Comparison of ENCODE assay signal across 8 cellular contexts in the genomic region with DNA sequence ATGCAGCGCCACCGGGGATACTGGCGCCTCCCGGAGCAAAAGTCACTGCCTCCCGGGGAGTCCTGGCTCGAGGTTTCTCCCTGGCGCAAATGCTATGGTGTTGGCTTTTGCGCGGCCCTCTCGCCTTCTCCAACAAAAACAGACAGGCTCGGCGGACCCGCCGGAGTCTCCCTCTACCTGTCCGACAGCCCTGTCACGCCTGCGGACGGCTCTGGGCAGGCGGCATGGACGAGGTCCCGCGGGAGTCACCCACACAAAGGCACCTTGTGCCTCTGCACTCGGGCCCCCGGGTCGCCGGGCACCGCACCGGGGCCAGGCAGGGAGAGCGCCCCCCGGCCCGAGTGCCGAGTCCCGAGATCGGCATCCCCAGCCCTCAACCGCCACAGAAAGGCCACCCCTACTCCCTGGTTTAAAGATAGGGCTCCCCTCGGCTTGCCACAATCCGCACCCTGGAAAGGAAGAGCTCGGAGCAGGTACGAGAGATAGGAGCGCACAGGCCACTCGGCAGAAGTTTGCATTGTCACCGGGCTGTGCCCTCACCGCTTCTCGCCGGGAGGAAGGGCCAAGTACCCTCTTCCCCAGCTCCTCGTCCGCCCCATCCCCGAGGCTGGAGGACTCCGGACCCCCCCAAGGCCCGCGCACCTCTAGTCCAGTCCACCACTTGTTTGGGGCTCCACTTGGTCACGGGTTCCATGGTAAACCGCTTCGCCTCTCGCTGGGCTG. TPM values are rescaled to one million over a fixed set of nuclear protein-coding genes. Genes with fewer than 3 reads are reported as not detected.
A peak's percentile ranks its signal among the peaks of the same experiment; 100 is the strongest.
DNase-seq lines count a peak whose midpoint lies in the region; ATAC-seq and TF ChIP-seq lines count a peak whose summit lies in the region.

No MANE protein-coding gene starts in this region.

- peaks cover 54% of the 10 kb centered on the region for H3K4me1 ChIP-seq in left ventricle myocardium inferior
- H3K4me1 ChIP-seq in rectal smooth muscle tissue (ENCODE audit: control insufficient read depth, insufficient read depth, low read length): peaks cover 12% of the 10 kb centered on the region

- DNase-seq in CD14-positive monocyte (ENCODE audit: low spot score): no peak
- peak; percentile 35 to 41 for DNase-seq in activated T-cell treated with anti-CD3 and anti-CD28 coated beads, Interleukin-2, amount 50 U/mL, for 48 hours
- DNase-seq in left ventricle myocardium inferior: peak; percentile 21
- no peak for DNase-seq in NCI-H2171 (lab: John Stamatoyannopoulos, UW)

- H3K9ac ChIP-seq in rectal smooth muscle tissue (ENCODE audit: low read length): peak overlapping the region; percentile 96

- H3K4me3 ChIP-seq in left ventricle myocardium inferior: peak overlapping the region; percentile 94
- H3K4me3 ChIP-seq in rectal smooth muscle tissue (ENCODE audit: low read length): peak overlapping the region; percentile 95

- no peaks in the 10 kb centered on the region for H3K27me3 ChIP-seq in left ventricle myocardium inferior (ENCODE audit: low read depth)
- H3K27me3 ChIP-seq in rectal smooth muscle tissue (ENCODE audit: control insufficient read depth, insufficient read depth, low read length): no peaks in the 10 kb centered on the region

- peaks cover 24% of the 10 kb centered on the region for H3K4me1 Mint-ChIP-seq in CD14-positive monocyte

- ATAC-seq in GM19452 (IDR thresholded peaks at IDR 0.05; ENCODE audit: unreplicated experiment): peak; percentile 31
- ATAC-seq in HG03571 (IDR thresholded peaks at IDR 0.05; ENCODE audit: unreplicated experiment): peak; percentile 30
- no peak for ATAC-seq in HG02884 (IDR thresholded peaks at IDR 0.05; ENCODE audit: unreplicated experiment)

- H3K9me3 ChIP-seq in left ventricle myocardium inferior (replicated peaks): no peaks in the 10 kb centered on the region

- H3K27ac ChIP-seq in left ventricle myocardium inferior (replicated peaks) (peak overlapping the region; percentile 97), rectal smooth muscle tissue (ENCODE audit: low read depth, low read length) (peak overlapping the region; percentile 97)

- H3K9me3 Mint-ChIP-seq in CD14-positive monocyte: peaks cover 0 to 9% (median 2%) of the 10 kb centered on the region in 7 donors

- H3K27me3 Mint-ChIP-seq in CD14-positive monocyte (ENCODE audit: low read depth in 3 of 3): peaks cover 24 to 46% (median 26%) of the 10 kb centered on the region in 3 donors

- no peaks in the 10 kb centered on the region for H3K36me3 Mint-ChIP-seq in CD14-positive monocyte

- peak overlapping the region; percentile 80 to 92 for H3K4me3 Mint-ChIP-seq in CD14-positive monocyte

- TF ChIP-seq CTCF in CD14-positive monocyte (IDR thresholded peaks at IDR 0.05): no peak
- no peak for TF ChIP-seq CTCF in left ventricle myocardium inferior (IDR thresholded peaks at IDR 0.05; ENCODE audit: borderline replicate concordance)

- H3K27ac Mint-ChIP-seq in CD14-positive monocyte: no peak overlapping the region

- intact Hi-C loops in CD14-positive monocyte (cut with micrococcal nuclease): no loop called here
- intact Hi-C loops in left ventricle myocardium inferior (cut with micrococcal nuclease): loop anchor here (10.0 kb wide), 1 partner anchor 75 kb away; no protein-coding TSS in a partner anchor

- no peaks in the 10 kb centered on the region for H3K36me3 ChIP-seq in left ventricle myocardium inferior
- no peaks in the 10 kb centered on the region for H3K36me3 ChIP-seq in rectal smooth muscle tissue (ENCODE audit: control insufficient read depth, insufficient read depth, low read length)

RNA-seq across cellular contexts. Expression of gene CNKSR3, which starts 0.9 kb away (rescaled TPM):
- not detected for polyA plus RNA-seq in CD14-positive monocyte
- 20.3 TPM for total RNA-seq in left ventricle myocardium inferior

Comparison
In these comparisons a context has a peak if more than half of its experiments do, and no peak if none do; other contexts are left out.
1. DNase-seq: peak in activated T-cell treated with anti-CD3 and anti-CD28 coated beads, Interleukin-2, amount 50 U/mL, for 48 hours (2 of 2) and left ventricle myocardium inferior (single experiment); none in CD14-positive monocyte (single experiment) and NCI-H2171 (single experiment).